1 cellular context compared by ENCODE assay signal in genomic region chr14:77133718-77134338, GRCh38.
TF ChIP-seq lines count a peak whose summit lies in the region.

No MANE protein-coding gene starts in this region.

TF ChIP-seq in HepG2, 621 proteins besides CTCF, POLR2A, EP300 and RAD21 (continued from another document):
- TF ChIP-seq DRAP1 (CRISPR knock-in tag; IDR thresholded peaks at IDR 0.05) = 0 out of 2 replicates have a peak, but pooled peaks have one; percentile 20
- no peak for TF ChIP-seq ZNF547 (CRISPR knock-in tag; IDR thresholded peaks at IDR 0.05)
- no peak for TF ChIP-seq BRD4 (CRISPR knock-in tag; IDR thresholded peaks at IDR 0.05)
- TF ChIP-seq, protein P1, sequence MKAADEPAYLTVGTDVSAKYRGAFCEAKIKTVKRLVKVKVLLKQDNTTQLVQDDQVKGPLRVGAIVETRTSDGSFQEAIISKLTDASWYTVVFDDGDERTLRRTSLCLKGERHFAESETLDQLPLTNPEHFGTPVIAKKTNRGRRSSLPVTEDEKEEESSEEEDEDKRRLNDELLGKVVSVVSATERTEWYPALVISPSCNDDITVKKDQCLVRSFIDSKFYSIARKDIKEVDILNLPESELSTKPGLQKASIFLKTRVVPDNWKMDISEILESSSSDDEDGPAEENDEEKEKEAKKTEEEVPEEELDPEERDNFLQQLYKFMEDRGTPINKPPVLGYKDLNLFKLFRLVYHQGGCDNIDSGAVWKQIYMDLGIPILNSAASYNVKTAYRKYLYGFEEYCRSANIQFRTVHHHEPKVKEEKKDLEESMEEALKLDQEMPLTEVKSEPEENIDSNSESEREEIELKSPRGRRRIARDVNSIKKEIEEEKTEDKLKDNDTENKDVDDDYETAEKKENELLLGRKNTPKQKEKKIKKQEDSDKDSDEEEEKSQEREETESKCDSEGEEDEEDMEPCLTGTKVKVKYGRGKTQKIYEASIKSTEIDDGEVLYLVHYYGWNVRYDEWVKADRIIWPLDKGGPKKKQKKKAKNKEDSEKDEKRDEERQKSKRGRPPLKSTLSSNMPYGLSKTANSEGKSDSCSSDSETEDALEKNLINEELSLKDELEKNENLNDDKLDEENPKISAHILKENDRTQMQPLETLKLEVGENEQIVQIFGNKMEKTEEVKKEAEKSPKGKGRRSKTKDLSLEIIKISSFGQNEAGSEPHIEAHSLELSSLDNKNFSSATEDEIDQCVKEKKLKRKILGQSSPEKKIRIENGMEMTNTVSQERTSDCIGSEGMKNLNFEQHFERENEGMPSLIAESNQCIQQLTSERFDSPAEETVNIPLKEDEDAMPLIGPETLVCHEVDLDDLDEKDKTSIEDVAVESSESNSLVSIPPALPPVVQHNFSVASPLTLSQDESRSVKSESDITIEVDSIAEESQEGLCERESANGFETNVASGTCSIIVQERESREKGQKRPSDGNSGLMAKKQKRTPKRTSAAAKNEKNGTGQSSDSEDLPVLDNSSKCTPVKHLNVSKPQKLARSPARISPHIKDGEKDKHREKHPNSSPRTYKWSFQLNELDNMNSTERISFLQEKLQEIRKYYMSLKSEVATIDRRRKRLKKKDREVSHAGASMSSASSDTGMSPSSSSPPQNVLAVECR (CRISPR knock-in tag; IDR thresholded peaks at IDR 0.05; ENCODE audit: borderline replicate concordance) = peak; percentile 40; the same call in 1 of the 2 replicates
- TF ChIP-seq BORCS8-MEF2B (CRISPR knock-in tag; IDR thresholded peaks at IDR 0.05) = 0 out of 2 replicates have a peak, but pooled peaks have one; percentile 62
- TF ChIP-seq GATA4 (IDR thresholded peaks at IDR 0.05; ENCODE audit: borderline replicate concordance, low read depth) = no peak
- no peak for TF ChIP-seq ZFAT (CRISPR knock-in tag; conservative IDR thresholded peaks at IDR 0.05)
- TF ChIP-seq FUBP1 (CRISPR knock-in tag; IDR thresholded peaks at IDR 0.05; ENCODE audit: borderline replicate concordance) = no peak
- TF ChIP-seq FLYWCH1 (CRISPR knock-in tag; IDR thresholded peaks at IDR 0.05) = no peak; the same call in 1 of the 2 replicates
- TF ChIP-seq ZNF772 (CRISPR knock-in tag; IDR thresholded peaks at IDR 0.05) = no peak
- TF ChIP-seq PAX8 (CRISPR knock-in tag; IDR thresholded peaks at IDR 0.05; ENCODE audit: borderline replicate concordance) = peak; percentile 50; the same call in 1 of the 2 replicates
